Comparison of ENCODE assay signal across 1 cellular context in the genomic region with DNA sequence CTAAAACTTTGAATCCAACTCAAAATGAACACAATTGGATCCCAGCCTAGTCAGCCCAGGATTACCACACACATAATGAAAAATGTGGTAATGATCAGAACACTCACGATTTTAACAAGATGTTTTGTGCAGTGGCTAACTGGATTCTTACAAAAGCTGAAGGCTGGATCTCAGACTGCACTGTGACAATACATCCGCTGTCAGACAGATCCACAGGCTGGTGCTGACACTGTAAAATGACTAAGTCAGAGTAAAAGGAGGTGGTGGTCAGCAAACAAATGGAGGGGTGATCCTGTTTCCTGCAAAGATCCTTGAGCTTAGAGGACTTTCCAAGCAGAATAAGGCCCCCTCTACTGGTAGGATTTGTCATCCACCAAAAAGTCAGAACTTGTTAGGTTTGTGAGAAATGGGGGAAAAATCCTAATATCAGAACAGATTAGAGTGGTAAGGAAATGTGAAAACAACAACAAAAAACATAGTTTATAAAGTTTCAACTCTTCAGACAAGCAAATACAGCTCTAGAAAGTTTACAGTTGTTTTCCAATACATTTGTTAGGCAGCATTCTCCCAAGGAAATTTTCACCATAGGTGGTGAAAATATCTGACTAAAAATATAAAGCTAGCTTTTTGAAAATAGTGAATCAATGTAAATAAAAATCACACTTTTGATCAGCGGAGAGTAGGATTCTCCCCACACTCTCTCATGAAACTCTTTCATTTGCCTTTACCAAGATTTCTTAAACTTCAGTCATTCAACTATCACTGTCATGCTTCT.
TF ChIP-seq lines count a peak whose summit lies in the region.

No MANE protein-coding gene starts in this region.

TF ChIP-seq in HepG2, 621 proteins besides CTCF, POLR2A, EP300 and RAD21 (continued from another document and continues in another):
- TF ChIP-seq TARDBP (CRISPR knock-in tag; IDR thresholded peaks at IDR 0.05): 0 out of 2 replicates have a peak, but pooled peaks have one; percentile 30
- TF ChIP-seq, protein P1, sequence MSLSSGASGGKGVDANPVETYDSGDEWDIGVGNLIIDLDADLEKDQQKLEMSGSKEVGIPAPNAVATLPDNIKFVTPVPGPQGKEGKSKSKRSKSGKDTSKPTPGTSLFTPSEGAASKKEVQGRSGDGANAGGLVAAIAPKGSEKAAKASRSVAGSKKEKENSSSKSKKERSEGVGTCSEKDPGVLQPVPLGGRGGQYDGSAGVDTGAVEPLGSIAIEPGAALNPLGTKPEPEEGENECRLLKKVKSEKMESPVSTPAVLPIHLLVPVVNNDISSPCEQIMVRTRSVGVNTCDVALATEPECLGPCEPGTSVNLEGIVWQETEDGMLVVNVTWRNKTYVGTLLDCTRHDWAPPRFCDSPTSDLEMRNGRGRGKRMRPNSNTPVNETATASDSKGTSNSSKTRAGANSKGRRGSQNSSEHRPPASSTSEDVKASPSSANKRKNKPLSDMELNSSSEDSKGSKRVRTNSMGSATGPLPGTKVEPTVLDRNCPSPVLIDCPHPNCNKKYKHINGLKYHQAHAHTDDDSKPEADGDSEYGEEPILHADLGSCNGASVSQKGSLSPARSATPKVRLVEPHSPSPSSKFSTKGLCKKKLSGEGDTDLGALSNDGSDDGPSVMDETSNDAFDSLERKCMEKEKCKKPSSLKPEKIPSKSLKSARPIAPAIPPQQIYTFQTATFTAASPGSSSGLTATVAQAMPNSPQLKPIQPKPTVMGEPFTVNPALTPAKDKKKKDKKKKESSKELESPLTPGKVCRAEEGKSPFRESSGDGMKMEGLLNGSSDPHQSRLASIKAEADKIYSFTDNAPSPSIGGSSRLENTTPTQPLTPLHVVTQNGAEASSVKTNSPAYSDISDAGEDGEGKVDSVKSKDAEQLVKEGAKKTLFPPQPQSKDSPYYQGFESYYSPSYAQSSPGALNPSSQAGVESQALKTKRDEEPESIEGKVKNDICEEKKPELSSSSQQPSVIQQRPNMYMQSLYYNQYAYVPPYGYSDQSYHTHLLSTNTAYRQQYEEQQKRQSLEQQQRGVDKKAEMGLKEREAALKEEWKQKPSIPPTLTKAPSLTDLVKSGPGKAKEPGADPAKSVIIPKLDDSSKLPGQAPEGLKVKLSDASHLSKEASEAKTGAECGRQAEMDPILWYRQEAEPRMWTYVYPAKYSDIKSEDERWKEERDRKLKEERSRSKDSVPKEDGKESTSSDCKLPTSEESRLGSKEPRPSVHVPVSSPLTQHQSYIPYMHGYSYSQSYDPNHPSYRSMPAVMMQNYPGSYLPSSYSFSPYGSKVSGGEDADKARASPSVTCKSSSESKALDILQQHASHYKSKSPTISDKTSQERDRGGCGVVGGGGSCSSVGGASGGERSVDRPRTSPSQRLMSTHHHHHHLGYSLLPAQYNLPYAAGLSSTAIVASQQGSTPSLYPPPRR (CRISPR knock-in tag; IDR thresholded peaks at IDR 0.05; ENCODE audit: borderline replicate concordance): no peak
- no peak for TF ChIP-seq CREB1 (IDR thresholded peaks at IDR 0.05)
- no peak for TF ChIP-seq CREB1 (CRISPR knock-in tag; IDR thresholded peaks at IDR 0.05)
- no peak for TF ChIP-seq NFYB (CRISPR knock-in tag; IDR thresholded peaks at IDR 0.05)
- TF ChIP-seq NONO (IDR thresholded peaks at IDR 0.05): no peak
- TF ChIP-seq NONO (CRISPR knock-in tag; conservative IDR thresholded peaks at IDR 0.05): no peak
- TF ChIP-seq FOXJ3 (CRISPR knock-in tag; IDR thresholded peaks at IDR 0.05; ENCODE audit: borderline replicate concordance): no peak
- TF ChIP-seq MAFK (conservative IDR thresholded peaks at IDR 0.05 in 1 of 2, IDR thresholded peaks at IDR 0.05 in 1 of 2; ENCODE audit: low read length in 2 of 2): peak; percentile 75
- TF ChIP-seq SNRNP70 (IDR thresholded peaks at IDR 0.05; ENCODE audit: low read depth, low read length): no peak
- TF ChIP-seq ZBED4 (CRISPR knock-in tag; IDR thresholded peaks at IDR 0.05; ENCODE audit: borderline replicate concordance): no peak
- TF ChIP-seq, protein P2, sequence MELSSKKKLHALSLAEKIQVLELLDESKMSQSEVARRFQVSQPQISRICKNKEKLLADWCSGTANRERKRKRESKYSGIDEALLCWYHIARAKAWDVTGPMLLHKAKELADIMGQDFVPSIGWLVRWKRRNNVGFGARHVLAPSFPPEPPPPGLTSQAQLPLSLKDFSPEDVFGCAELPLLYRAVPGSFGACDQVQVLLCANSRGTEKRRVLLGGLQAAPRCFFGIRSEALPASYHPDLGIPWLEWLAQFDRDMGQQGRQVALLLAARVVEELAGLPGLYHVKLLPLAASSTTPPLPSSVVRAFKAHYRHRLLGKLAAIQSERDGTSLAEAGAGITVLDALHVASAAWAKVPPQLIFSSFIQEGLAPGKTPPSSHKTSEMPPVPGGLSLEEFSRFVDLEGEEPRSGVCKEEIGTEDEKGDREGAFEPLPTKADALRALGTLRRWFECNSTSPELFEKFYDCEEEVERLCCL (CRISPR knock-in tag; IDR thresholded peaks at IDR 0.05; ENCODE audit: borderline replicate concordance): no peak
- peak; percentile 42 for TF ChIP-seq ASH2L (IDR thresholded peaks at IDR 0.05; ENCODE audit: insufficient read length, low read depth, low read length)
- no peak for TF ChIP-seq GABPA (IDR thresholded peaks at IDR 0.05; ENCODE audit: low read depth, low read length)
- TF ChIP-seq GABPA (CRISPR knock-in tag; IDR thresholded peaks at IDR 0.05; ENCODE audit: low read depth): peak; percentile 46; the same call in 1 of the 2 replicates
- TF ChIP-seq THAP11 (CRISPR knock-in tag; IDR thresholded peaks at IDR 0.05): peak; percentile 64
- TF ChIP-seq SMAD3 (CRISPR knock-in tag; IDR thresholded peaks at IDR 0.05): no peak
- TF ChIP-seq ZBTB14 (CRISPR knock-in tag; IDR thresholded peaks at IDR 0.05): no peak
- TF ChIP-seq ZNF543 (CRISPR knock-in tag; IDR thresholded peaks at IDR 0.05): no peak
- TF ChIP-seq ZNF788 (CRISPR knock-in tag; IDR thresholded peaks at IDR 0.05; ENCODE audit: borderline replicate concordance): no peak
- no peak for TF ChIP-seq RBM39 (IDR thresholded peaks at IDR 0.05; ENCODE audit: low read depth, low read length, poor library complexity, severe bottlenecking)
- TF ChIP-seq, protein P3, sequence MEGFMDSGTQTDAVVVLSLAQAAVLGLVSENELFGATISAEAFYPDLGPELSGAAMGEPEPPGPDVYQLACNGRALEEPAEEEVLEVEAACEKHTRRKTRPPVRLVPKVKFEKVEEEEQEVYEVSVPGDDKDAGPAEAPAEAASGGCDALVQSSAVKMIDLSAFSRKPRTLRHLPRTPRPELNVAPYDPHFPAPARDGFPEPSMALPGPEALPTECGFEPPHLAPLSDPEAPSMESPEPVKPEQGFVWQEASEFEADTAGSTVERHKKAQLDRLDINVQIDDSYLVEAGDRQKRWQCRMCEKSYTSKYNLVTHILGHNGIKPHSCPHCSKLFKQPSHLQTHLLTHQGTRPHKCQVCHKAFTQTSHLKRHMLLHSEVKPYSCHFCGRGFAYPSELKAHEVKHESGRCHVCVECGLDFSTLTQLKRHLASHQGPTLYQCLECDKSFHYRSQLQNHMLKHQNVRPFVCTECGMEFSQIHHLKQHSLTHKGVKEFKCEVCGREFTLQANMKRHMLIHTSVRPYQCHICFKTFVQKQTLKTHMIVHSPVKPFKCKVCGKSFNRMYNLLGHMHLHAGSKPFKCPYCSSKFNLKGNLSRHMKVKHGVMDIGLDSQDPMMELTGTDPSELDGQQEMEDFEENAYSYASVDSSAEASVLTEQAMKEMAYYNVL (CRISPR knock-in tag; IDR thresholded peaks at IDR 0.05; ENCODE audit: borderline replicate concordance): no peak
- TF ChIP-seq, protein P4, sequence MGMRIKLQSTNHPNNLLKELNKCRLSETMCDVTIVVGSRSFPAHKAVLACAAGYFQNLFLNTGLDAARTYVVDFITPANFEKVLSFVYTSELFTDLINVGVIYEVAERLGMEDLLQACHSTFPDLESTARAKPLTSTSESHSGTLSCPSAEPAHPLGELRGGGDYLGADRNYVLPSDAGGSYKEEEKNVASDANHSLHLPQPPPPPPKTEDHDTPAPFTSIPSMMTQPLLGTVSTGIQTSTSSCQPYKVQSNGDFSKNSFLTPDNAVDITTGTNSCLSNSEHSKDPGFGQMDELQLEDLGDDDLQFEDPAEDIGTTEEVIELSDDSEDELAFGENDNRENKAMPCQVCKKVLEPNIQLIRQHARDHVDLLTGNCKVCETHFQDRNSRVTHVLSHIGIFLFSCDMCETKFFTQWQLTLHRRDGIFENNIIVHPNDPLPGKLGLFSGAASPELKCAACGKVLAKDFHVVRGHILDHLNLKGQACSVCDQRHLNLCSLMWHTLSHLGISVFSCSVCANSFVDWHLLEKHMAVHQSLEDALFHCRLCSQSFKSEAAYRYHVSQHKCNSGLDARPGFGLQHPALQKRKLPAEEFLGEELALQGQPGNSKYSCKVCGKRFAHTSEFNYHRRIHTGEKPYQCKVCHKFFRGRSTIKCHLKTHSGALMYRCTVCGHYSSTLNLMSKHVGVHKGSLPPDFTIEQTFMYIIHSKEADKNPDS (CRISPR knock-in tag; IDR thresholded peaks at IDR 0.05): no peak
- no peak for TF ChIP-seq JDP2 (CRISPR knock-in tag; IDR thresholded peaks at IDR 0.05; ENCODE audit: borderline replicate concordance)
- peak; percentile 84; the same call in 1 of the 2 replicates for TF ChIP-seq ERF (CRISPR knock-in tag; IDR thresholded peaks at IDR 0.05)
- no peak for TF ChIP-seq CAMTA2 (CRISPR knock-in tag; IDR thresholded peaks at IDR 0.05; ENCODE audit: borderline replicate concordance)
- no peak for TF ChIP-seq ATAD3A (CRISPR knock-in tag; IDR thresholded peaks at IDR 0.05)
- no peak for TF ChIP-seq ZBTB43 (CRISPR knock-in tag; conservative IDR thresholded peaks at IDR 0.05)
- no peak for TF ChIP-seq HCFC1 (IDR thresholded peaks at IDR 0.05; ENCODE audit: low read depth, low read length)
- TF ChIP-seq ZFP36 (IDR thresholded peaks at IDR 0.05; ENCODE audit: borderline replicate concordance, low read depth, low read length, partially characterized antibody): no peak
- no peak for TF ChIP-seq ELF4 (CRISPR knock-in tag; IDR thresholded peaks at IDR 0.05; ENCODE audit: borderline replicate concordance)
- peak; percentile 36; the same call in 1 of the 2 replicates for TF ChIP-seq RXRB (CRISPR knock-in tag; IDR thresholded peaks at IDR 0.05; ENCODE audit: borderline replicate concordance)
- TF ChIP-seq BCL3 (CRISPR knock-in tag; IDR thresholded peaks at IDR 0.05): no peak
- no peak for TF ChIP-seq PCBP2 (optimal IDR thresholded peaks at IDR 0.05; ENCODE audit: low read depth, low read length, poor library complexity, severe bottlenecking)
- TF ChIP-seq ZNF556 (CRISPR knock-in tag; IDR thresholded peaks at IDR 0.05; ENCODE audit: borderline replicate concordance): no peak
- TF ChIP-seq ZNF263 (CRISPR knock-in tag; IDR thresholded peaks at IDR 0.05): no peak
- TF ChIP-seq GATAD1 (CRISPR knock-in tag; IDR thresholded peaks at IDR 0.05): no peak
- TF ChIP-seq SOX6 (IDR thresholded peaks at IDR 0.05): no peak
- TF ChIP-seq SOX6 (CRISPR knock-in tag; IDR thresholded peaks at IDR 0.05): peak; percentile 33; the same call in 1 of the 2 replicates
- TF ChIP-seq ZNF501 (CRISPR knock-in tag; IDR thresholded peaks at IDR 0.05): no peak
- TF ChIP-seq ZNF354B (CRISPR knock-in tag; IDR thresholded peaks at IDR 0.05): no peak
